Comparison of ENCODE assay signal across 8 cellular contexts in the genomic region with DNA sequence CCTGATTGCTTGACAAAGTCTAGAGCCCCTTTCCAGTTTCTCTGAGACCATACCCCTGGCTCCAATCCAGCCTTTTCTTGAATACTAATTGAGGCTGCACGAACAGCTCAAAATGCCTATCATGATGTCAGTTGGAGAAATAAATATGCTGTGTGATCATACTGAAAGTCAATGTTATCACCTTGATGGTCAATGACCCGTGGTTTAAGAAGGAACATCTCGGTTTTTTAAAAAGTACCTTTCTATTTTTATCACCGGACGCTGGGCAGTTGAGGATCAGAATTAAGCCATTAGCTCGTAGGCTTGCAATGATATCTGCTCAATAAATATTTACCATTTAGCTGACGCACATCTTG. TPM values are rescaled to one million over a fixed set of nuclear protein-coding genes. Genes with fewer than 3 reads are reported as not detected.
DNase-seq lines count a peak whose midpoint lies in the region; ATAC-seq and TF ChIP-seq lines count a peak whose summit lies in the region.

No MANE protein-coding gene starts in this region.

- peak overlapping the region; percentile 91 for H3K9ac ChIP-seq in SK-N-MC (ENCODE audit: insufficient read length)

- no peak for DNase-seq in left ventricle myocardium inferior
- DNase-seq in Right ventricle myocardium inferior (ENCODE audit: missing footprints) = no peak
- no peak for DNase-seq in SK-N-MC (ENCODE audit: low read depth, low spot score)
- DNase-seq in right cardiac atrium = no peak
- DNase-seq in suprapubic skin (ENCODE audit: low spot score in 2 of 2) = no peak
- DNase-seq in NCI-H526 treated with DMSO at 0.1 percent for 48 hours (lab: John Stamatoyannopoulos, UW) = no peak

- intact Hi-C loops in left ventricle myocardium inferior (cut with micrococcal nuclease) = no loop called here
- intact Hi-C loops in Right ventricle myocardium inferior (cut with DNase I) = loop anchor here (10.0 kb wide), 1 partner anchor 80 kb away; no protein-coding TSS in a partner anchor
- intact Hi-C loops in right cardiac atrium (cut with DNase I) = no loop called here

- H3K4me1 ChIP-seq in left ventricle myocardium inferior (peaks cover 21% of the 10 kb centered on the region), right cardiac atrium (ENCODE audit: control insufficient read depth, insufficient read depth, low read length) (no peaks in the 10 kb centered on the region), suprapubic skin (peaks cover 17% of the 10 kb centered on the region)

- TF ChIP-seq POLR2A in suprapubic skin (IDR thresholded peaks at IDR 0.05) = no peak
- no peak for TF ChIP-seq POLR2A in GM18505 (IDR thresholded peaks at IDR 0.05; ENCODE audit: borderline replicate concordance, extremely low read depth, insufficient read depth, insufficient read length)

- H3K27ac ChIP-seq in left ventricle myocardium inferior (replicated peaks) (peak overlapping the region; percentile 94), SK-N-MC (peak overlapping the region; percentile 78), right cardiac atrium (ENCODE audit: low read length) (peak overlapping the region; percentile 96), suprapubic skin (peak overlapping the region; percentile 92)

- no peaks in the 10 kb centered on the region for H3K36me3 ChIP-seq in left ventricle myocardium inferior
- H3K36me3 ChIP-seq in SK-N-MC (ENCODE audit: insufficient read depth, low read length) = no peaks in the 10 kb centered on the region
- H3K36me3 ChIP-seq in suprapubic skin = no peaks in the 10 kb centered on the region

- TF ChIP-seq CTCF in left ventricle myocardium inferior (IDR thresholded peaks at IDR 0.05; ENCODE audit: borderline replicate concordance) = no peak
- TF ChIP-seq CTCF in suprapubic skin (IDR thresholded peaks at IDR 0.05) = no peak

- TF ChIP-seq EP300 in suprapubic skin (IDR thresholded peaks at IDR 0.05) = no peak

- H3K4me3 ChIP-seq in left ventricle myocardium inferior (peak overlapping the region; percentile 80), SK-N-MC (peak overlapping the region; percentile 84), right cardiac atrium (ENCODE audit: low read length) (peak overlapping the region; percentile 77), suprapubic skin (peak overlapping the region; percentile 69)

- WGBS in right cardiac atrium = 24% methylated on average over 7 of the region's 7 CpGs
- 60% methylated on average over 7 of the region's 7 CpGs for WGBS in suprapubic skin

- no peak for ATAC-seq in Right ventricle myocardium inferior
- no peak for ATAC-seq in right cardiac atrium
- no peak for ATAC-seq in HG02763 (IDR thresholded peaks at IDR 0.05; ENCODE audit: unreplicated experiment)
- ATAC-seq in GM18505 (IDR thresholded peaks at IDR 0.05; ENCODE audit: unreplicated experiment) = no peak

- H3K27me3 ChIP-seq in left ventricle myocardium inferior (ENCODE audit: low read depth) (no peaks in the 10 kb centered on the region), right cardiac atrium (ENCODE audit: control insufficient read depth, insufficient read depth) (no peaks in the 10 kb centered on the region), suprapubic skin (no peaks in the 10 kb centered on the region)

- no peaks in the 10 kb centered on the region for H3K9me3 ChIP-seq in left ventricle myocardium inferior (replicated peaks)
- H3K9me3 ChIP-seq in SK-N-MC (ENCODE audit: low read depth, low read length) = no peaks in the 10 kb centered on the region
- H3K9me3 ChIP-seq in right cardiac atrium (ENCODE audit: control insufficient read depth, low read length) = no peaks in the 10 kb centered on the region
- no peaks in the 10 kb centered on the region for H3K9me3 ChIP-seq in suprapubic skin

RNA-seq across cellular contexts. Expression of gene WDR44, which starts 0.9 kb away (rescaled TPM):
- total RNA-seq in left ventricle myocardium inferior = 13.4 TPM
- 12.4 TPM for total RNA-seq in Right ventricle myocardium inferior
- 10 to 100 TPM; 11.1 to 12.5 (median 11.3) TPM for total RNA-seq in right cardiac atrium
- 4.6 TPM for polyA plus RNA-seq in right cardiac atrium
- total RNA-seq in suprapubic skin = 10 to 100 TPM; 10.5 to 18.3 (median 11.6) TPM
